ENCODE assay signal across 19 cellular contexts in the genomic region with DNA sequence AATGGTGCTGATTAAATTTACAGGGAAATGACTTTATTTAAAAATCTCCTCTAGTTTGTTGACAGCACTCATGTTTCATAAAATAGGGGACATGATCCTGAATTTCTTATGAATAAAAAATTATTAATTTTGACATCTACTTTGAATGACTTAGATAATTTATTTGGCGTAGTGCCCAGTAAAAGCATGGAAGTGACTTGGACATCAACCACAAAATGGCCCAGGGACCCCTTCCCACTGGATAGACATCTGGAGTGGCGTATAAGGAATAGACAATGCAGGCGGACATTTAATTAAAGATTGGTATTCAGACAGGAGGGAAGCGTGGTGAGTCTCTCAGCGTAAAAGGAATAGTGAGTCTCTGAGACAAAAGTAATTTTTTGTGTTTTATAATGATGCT.
DNase-seq lines count a peak whose midpoint lies in the region; FAIRE-seq lines count a peak whose summit lies in the region.
"Had no signal": no experiment of that assay in that cellular context is flagged by ENCODE, and none has a peak within 500 bp of the region (broad histone marks: within the 10 kb centered on the region; RNA-seq: fewer than 3 reads in every experiment).

No MANE protein-coding gene starts in this region.

- no peak for FAIRE-seq in urothelium cell line (lab: Jason Lieb, UNC)

- H4K91ac ChIP-seq in mesenchymal stem cell (ENCODE audit: low read length), result no peak overlapping the region

- no peak for DNase-seq in SJSA1 (ENCODE audit: low read depth in 1 of 2, low spot score in 2 of 2)
- no peak for DNase-seq in mesenchymal stem cell
- peak; percentile 44 for DNase-seq in urothelium cell line (ENCODE audit: low spot score)
- DNase-seq in T-helper 1 cell, result no peak
- DNase-seq in NCI-H2029 (lab: John Stamatoyannopoulos, UW), result no peak
- DNase-seq in DMS153 treated with DMSO at 0.1 percent for 48 hours (lab: John Stamatoyannopoulos, UW; ENCODE audit: unreplicated experiment), result no peak
- DNase-seq: BE2C; Caco-2; CD4-positive, CD25-positive, alpha-beta regulatory T cell; DMS153; GF-D8; H7; NCI-H1105; NCI-H1694; NCI-H2227 treated with DMSO at 0.1 percent for 48 hours; NCI-H510A treated with DMSO at 0.1 percent for 48 hours; NCI-H82 had no signal

- H3K4me3 ChIP-seq in HUES6 (ENCODE audit: low read depth, low read length) (no peak overlapping the region), SJSA1 (no peak overlapping the region), mesenchymal stem cell (ENCODE audit: insufficient read depth in 1 of 2, low read depth in 1 of 2, low read length in 2 of 2) (no peak overlapping the region)

- no peak overlapping the region for H3K23ac ChIP-seq in mesenchymal stem cell (ENCODE audit: low read length in 2 of 2)

- no peak overlapping the region for H2BK12ac ChIP-seq in mesenchymal stem cell (ENCODE audit: low read length in 2 of 2)

- no peak overlapping the region for H3K4me2 ChIP-seq in mesenchymal stem cell (ENCODE audit: low read length, poor library complexity, severe bottlenecking)

- no peak overlapping the region for H2BK5ac ChIP-seq in mesenchymal stem cell (ENCODE audit: low read depth, low read length, poor library complexity, severe bottlenecking)

- H3K9ac ChIP-seq in HUES6 (ENCODE audit: low read length) (no peak overlapping the region), mesenchymal stem cell (ENCODE audit: low read length) (no peak overlapping the region)

- H3K79me1 ChIP-seq in mesenchymal stem cell (replicated peaks; ENCODE audit: low read length, poor library complexity, severe bottlenecking), result no peaks in the 10 kb centered on the region

- H3K9me3 ChIP-seq in HUES6 (ENCODE audit: control insufficient read depth, insufficient read depth, low read depth, low read length), result no peaks in the 10 kb centered on the region
- no peaks in the 10 kb centered on the region for H3K9me3 ChIP-seq in SJSA1 (replicated peaks)
- peaks cover 10% of the 10 kb centered on the region for H3K9me3 ChIP-seq in mesenchymal stem cell (ENCODE audit: control insufficient read depth, low read length)
- H3K9me3 ChIP-seq: BE2C, Caco-2 had no signal

- no peaks in the 10 kb centered on the region for H3K27me3 ChIP-seq in HUES6 (ENCODE audit: control insufficient read depth, insufficient read depth, low read length)
- H3K27me3 ChIP-seq in SJSA1 (replicated peaks), result no peaks in the 10 kb centered on the region
- no peaks in the 10 kb centered on the region for H3K27me3 ChIP-seq in mesenchymal stem cell (ENCODE audit: control insufficient read depth in 1 of 2, insufficient read depth in 1 of 2, low read length in 2 of 2)

- no peak overlapping the region for H2AFZ ChIP-seq in mesenchymal stem cell (ENCODE audit: low read depth, low read length)

- no peak overlapping the region for H2AK5ac ChIP-seq in mesenchymal stem cell (ENCODE audit: low read length, severe bottlenecking)

- H2BK15ac ChIP-seq in mesenchymal stem cell (ENCODE audit: low read depth, poor library complexity, severe bottlenecking), result no peak overlapping the region

- no peak overlapping the region for H3K14ac ChIP-seq in mesenchymal stem cell (ENCODE audit: low read length in 2 of 2)

- H2BK120ac ChIP-seq in mesenchymal stem cell (ENCODE audit: low read depth, low read length), result no peak overlapping the region

- no peak overlapping the region for H3K4ac ChIP-seq in mesenchymal stem cell (ENCODE audit: low read depth in 1 of 2, low read length in 2 of 2)

- 100% methylated on average over 5 of the region's 5 CpGs for WGBS in mesenchymal stem cell

- H4K8ac ChIP-seq in mesenchymal stem cell (ENCODE audit: low read length), result no peak overlapping the region

- H3K36me3 ChIP-seq in HUES6 (ENCODE audit: control insufficient read depth, insufficient read depth, low read length), result no peaks in the 10 kb centered on the region
- H3K36me3 ChIP-seq in SJSA1, result no peaks in the 10 kb centered on the region
- no peaks in the 10 kb centered on the region for H3K36me3 ChIP-seq in mesenchymal stem cell (ENCODE audit: control insufficient read depth in 1 of 2, insufficient read depth in 2 of 2, low read depth in 1 of 2, low read length in 2 of 2)
- H3K36me3 ChIP-seq: BE2C had no signal

- no peak overlapping the region for H3K18ac ChIP-seq in mesenchymal stem cell (ENCODE audit: low read depth in 1 of 2, low read length in 2 of 2)

- H3K27ac ChIP-seq in HUES6 (ENCODE audit: low read depth, low read length) (peak overlapping the region; percentile 61), SJSA1 (peak overlapping the region; percentile 73), mesenchymal stem cell (ENCODE audit: low read length, poor library complexity, severe bottlenecking) (peak overlapping the region; percentile 85)
- H3K27ac ChIP-seq: HL-60 had no signal

- H3K4me1 ChIP-seq in HUES6 (ENCODE audit: control insufficient read depth, insufficient read depth, low read length) (peaks cover 21% of the 10 kb centered on the region), SJSA1 (replicated peaks) (peaks cover 26% of the 10 kb centered on the region), mesenchymal stem cell (ENCODE audit: control insufficient read depth, insufficient read depth, low read depth, low read length) (peaks cover 2% of the 10 kb centered on the region)
- H3K4me1 ChIP-seq: BE2C, Caco-2 had no signal
